Comparison of ENCODE assay signal across 1 cellular context in the genomic region with DNA sequence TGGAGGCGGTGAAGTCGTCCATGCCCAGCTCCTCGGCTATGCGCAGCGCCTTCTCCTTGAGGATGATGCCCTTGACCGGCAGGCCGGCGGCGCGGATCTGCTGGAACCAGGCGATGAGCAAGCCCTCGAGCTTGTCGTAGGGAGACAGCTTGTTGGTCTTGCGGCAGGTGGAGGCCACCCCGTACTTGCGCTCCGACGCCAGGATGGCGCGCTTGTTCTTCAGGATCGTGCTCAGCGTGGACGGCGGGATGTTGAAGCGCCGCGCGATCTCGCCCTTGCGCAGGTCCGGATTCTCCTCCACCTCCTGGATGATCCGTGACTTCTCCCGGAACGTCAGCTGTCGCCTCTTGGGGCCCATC.
A peak's percentile ranks its signal among the peaks of the same experiment; 100 is the strongest.
TF ChIP-seq lines count a peak whose summit lies in the region.

No MANE protein-coding gene starts in this region.

TF ChIP-seq in K562, 482 proteins besides CTCF, POLR2A, EP300 and RAD21 (continues in another document):
- TF ChIP-seq KLF6 (CRISPR knock-in tag; IDR thresholded peaks at IDR 0.05; ENCODE audit: borderline replicate concordance) (no peak), EHMT2 (IDR thresholded peaks at IDR 0.05) (no peak), ZNF263 (CRISPR knock-in tag; IDR thresholded peaks at IDR 0.05; ENCODE audit: borderline replicate concordance) (peak; percentile 11; the same call in 1 of the 2 replicates), L3MBTL2 (IDR thresholded peaks at IDR 0.05) (peak; percentile 80), BDP1 (IDR thresholded peaks at IDR 0.05; ENCODE audit: insufficient read depth, insufficient read length) (no peak), TARDBP (IDR thresholded peaks at IDR 0.05) (no peak), ZNF121 (CRISPR knock-in tag; conservative IDR thresholded peaks at IDR 0.05) (no peak), RCOR1 (IDR thresholded peaks at IDR 0.05; ENCODE audit: borderline replicate concordance in 1 of 2, low read depth in 2 of 2, low read length in 2 of 2) (no peak), KLF13 (tag; IDR thresholded peaks at IDR 0.05; ENCODE audit: borderline replicate concordance, low read depth) (no peak)
- TF ChIP-seq, protein P1, sequence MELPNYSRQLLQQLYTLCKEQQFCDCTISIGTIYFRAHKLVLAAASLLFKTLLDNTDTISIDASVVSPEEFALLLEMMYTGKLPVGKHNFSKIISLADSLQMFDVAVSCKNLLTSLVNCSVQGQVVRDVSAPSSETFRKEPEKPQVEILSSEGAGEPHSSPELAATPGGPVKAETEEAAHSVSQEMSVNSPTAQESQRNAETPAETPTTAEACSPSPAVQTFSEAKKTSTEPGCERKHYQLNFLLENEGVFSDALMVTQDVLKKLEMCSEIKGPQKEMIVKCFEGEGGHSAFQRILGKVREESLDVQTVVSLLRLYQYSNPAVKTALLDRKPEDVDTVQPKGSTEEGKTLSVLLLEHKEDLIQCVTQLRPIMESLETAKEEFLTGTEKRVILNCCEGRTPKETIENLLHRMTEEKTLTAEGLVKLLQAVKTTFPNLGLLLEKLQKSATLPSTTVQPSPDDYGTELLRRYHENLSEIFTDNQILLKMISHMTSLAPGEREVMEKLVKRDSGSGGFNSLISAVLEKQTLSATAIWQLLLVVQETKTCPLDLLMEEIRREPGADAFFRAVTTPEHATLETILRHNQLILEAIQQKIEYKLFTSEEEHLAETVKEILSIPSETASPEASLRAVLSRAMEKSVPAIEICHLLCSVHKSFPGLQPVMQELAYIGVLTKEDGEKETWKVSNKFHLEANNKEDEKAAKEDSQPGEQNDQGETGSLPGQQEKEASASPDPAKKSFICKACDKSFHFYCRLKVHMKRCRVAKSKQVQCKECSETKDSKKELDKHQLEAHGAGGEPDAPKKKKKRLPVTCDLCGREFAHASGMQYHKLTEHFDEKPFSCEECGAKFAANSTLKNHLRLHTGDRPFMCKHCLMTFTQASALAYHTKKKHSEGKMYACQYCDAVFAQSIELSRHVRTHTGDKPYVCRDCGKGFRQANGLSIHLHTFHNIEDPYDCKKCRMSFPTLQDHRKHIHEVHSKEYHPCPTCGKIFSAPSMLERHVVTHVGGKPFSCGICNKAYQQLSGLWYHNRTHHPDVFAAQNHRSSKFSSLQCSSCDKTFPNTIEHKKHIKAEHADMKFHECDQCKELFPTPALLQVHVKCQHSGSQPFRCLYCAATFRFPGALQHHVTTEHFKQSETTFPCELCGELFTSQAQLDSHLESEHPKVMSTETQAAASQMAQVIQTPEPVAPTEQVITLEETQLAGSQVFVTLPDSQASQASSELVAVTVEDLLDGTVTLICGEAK (IDR thresholded peaks at IDR 0.05) = no peak
- TF ChIP-seq, protein P1 (CRISPR knock-in tag; IDR thresholded peaks at IDR 0.05) = no peak
- TF ChIP-seq, protein P2, sequence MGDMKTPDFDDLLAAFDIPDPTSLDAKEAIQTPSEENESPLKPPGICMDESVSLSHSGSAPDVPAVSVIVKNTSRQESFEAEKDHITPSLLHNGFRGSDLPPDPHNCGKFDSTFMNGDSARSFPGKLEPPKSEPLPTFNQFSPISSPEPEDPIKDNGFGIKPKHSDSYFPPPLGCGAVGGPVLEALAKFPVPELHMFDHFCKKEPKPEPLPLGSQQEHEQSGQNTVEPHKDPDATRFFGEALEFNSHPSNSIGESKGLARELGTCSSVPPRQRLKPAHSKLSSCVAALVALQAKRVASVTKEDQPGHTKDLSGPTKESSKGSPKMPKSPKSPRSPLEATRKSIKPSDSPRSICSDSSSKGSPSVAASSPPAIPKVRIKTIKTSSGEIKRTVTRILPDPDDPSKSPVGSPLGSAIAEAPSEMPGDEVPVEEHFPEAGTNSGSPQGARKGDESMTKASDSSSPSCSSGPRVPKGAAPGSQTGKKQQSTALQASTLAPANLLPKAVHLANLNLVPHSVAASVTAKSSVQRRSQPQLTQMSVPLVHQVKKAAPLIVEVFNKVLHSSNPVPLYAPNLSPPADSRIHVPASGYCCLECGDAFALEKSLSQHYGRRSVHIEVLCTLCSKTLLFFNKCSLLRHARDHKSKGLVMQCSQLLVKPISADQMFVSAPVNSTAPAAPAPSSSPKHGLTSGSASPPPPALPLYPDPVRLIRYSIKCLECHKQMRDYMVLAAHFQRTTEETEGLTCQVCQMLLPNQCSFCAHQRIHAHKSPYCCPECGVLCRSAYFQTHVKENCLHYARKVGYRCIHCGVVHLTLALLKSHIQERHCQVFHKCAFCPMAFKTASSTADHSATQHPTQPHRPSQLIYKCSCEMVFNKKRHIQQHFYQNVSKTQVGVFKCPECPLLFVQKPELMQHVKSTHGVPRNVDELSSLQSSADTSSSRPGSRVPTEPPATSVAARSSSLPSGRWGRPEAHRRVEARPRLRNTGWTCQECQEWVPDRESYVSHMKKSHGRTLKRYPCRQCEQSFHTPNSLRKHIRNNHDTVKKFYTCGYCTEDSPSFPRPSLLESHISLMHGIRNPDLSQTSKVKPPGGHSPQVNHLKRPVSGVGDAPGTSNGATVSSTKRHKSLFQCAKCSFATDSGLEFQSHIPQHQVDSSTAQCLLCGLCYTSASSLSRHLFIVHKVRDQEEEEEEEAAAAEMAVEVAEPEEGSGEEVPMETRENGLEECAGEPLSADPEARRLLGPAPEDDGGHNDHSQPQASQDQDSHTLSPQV (IDR thresholded peaks at IDR 0.05) = peak; percentile 40; the same call in 1 of the 2 replicates
- TF ChIP-seq, protein P3, sequence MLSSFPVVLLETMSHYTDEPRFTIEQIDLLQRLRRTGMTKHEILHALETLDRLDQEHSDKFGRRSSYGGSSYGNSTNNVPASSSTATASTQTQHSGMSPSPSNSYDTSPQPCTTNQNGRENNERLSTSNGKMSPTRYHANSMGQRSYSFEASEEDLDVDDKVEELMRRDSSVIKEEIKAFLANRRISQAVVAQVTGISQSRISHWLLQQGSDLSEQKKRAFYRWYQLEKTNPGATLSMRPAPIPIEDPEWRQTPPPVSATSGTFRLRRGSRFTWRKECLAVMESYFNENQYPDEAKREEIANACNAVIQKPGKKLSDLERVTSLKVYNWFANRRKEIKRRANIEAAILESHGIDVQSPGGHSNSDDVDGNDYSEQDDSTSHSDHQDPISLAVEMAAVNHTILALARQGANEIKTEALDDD (IDR thresholded peaks at IDR 0.05) = no peak
- TF ChIP-seq, protein P4, sequence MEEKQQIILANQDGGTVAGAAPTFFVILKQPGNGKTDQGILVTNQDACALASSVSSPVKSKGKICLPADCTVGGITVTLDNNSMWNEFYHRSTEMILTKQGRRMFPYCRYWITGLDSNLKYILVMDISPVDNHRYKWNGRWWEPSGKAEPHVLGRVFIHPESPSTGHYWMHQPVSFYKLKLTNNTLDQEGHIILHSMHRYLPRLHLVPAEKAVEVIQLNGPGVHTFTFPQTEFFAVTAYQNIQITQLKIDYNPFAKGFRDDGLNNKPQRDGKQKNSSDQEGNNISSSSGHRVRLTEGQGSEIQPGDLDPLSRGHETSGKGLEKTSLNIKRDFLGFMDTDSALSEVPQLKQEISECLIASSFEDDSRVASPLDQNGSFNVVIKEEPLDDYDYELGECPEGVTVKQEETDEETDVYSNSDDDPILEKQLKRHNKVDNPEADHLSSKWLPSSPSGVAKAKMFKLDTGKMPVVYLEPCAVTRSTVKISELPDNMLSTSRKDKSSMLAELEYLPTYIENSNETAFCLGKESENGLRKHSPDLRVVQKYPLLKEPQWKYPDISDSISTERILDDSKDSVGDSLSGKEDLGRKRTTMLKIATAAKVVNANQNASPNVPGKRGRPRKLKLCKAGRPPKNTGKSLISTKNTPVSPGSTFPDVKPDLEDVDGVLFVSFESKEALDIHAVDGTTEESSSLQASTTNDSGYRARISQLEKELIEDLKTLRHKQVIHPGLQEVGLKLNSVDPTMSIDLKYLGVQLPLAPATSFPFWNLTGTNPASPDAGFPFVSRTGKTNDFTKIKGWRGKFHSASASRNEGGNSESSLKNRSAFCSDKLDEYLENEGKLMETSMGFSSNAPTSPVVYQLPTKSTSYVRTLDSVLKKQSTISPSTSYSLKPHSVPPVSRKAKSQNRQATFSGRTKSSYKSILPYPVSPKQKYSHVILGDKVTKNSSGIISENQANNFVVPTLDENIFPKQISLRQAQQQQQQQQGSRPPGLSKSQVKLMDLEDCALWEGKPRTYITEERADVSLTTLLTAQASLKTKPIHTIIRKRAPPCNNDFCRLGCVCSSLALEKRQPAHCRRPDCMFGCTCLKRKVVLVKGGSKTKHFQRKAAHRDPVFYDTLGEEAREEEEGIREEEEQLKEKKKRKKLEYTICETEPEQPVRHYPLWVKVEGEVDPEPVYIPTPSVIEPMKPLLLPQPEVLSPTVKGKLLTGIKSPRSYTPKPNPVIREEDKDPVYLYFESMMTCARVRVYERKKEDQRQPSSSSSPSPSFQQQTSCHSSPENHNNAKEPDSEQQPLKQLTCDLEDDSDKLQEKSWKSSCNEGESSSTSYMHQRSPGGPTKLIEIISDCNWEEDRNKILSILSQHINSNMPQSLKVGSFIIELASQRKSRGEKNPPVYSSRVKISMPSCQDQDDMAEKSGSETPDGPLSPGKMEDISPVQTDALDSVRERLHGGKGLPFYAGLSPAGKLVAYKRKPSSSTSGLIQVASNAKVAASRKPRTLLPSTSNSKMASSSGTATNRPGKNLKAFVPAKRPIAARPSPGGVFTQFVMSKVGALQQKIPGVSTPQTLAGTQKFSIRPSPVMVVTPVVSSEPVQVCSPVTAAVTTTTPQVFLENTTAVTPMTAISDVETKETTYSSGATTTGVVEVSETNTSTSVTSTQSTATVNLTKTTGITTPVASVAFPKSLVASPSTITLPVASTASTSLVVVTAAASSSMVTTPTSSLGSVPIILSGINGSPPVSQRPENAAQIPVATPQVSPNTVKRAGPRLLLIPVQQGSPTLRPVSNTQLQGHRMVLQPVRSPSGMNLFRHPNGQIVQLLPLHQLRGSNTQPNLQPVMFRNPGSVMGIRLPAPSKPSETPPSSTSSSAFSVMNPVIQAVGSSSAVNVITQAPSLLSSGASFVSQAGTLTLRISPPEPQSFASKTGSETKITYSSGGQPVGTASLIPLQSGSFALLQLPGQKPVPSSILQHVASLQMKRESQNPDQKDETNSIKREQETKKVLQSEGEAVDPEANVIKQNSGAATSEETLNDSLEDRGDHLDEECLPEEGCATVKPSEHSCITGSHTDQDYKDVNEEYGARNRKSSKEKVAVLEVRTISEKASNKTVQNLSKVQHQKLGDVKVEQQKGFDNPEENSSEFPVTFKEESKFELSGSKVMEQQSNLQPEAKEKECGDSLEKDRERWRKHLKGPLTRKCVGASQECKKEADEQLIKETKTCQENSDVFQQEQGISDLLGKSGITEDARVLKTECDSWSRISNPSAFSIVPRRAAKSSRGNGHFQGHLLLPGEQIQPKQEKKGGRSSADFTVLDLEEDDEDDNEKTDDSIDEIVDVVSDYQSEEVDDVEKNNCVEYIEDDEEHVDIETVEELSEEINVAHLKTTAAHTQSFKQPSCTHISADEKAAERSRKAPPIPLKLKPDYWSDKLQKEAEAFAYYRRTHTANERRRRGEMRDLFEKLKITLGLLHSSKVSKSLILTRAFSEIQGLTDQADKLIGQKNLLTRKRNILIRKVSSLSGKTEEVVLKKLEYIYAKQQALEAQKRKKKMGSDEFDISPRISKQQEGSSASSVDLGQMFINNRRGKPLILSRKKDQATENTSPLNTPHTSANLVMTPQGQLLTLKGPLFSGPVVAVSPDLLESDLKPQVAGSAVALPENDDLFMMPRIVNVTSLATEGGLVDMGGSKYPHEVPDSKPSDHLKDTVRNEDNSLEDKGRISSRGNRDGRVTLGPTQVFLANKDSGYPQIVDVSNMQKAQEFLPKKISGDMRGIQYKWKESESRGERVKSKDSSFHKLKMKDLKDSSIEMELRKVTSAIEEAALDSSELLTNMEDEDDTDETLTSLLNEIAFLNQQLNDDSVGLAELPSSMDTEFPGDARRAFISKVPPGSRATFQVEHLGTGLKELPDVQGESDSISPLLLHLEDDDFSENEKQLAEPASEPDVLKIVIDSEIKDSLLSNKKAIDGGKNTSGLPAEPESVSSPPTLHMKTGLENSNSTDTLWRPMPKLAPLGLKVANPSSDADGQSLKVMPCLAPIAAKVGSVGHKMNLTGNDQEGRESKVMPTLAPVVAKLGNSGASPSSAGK (IDR thresholded peaks at IDR 0.05) = peak; percentile 88
- TF ChIP-seq, protein P5, sequence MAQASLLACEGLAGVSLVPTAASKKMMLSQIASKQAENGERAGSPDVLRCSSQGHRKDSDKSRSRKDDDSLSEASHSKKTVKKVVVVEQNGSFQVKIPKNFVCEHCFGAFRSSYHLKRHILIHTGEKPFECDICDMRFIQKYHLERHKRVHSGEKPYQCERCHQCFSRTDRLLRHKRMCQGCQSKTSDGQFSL (CRISPR knock-in tag; IDR thresholded peaks at IDR 0.05) = 0 out of 2 replicates have a peak, but pooled peaks have one; percentile 31
- TF ChIP-seq, protein P5 (tag; IDR thresholded peaks at IDR 0.05) = no peak
- TF ChIP-seq, protein P6, sequence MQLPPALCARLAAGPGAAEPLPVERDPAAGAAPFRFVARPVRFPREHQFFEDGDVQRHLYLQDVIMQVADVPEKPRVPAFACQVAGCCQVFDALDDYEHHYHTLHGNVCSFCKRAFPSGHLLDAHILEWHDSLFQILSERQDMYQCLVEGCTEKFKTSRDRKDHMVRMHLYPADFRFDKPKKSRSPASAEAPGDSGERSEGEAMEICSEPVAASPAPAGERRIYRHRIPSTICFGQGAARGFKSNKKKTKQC (CRISPR knock-in tag; IDR thresholded peaks at IDR 0.05) = 0 out of 2 replicates have a peak, but pooled peaks have one; percentile 41
